1 cellular context compared by ENCODE assay signal in the genomic region with DNA sequence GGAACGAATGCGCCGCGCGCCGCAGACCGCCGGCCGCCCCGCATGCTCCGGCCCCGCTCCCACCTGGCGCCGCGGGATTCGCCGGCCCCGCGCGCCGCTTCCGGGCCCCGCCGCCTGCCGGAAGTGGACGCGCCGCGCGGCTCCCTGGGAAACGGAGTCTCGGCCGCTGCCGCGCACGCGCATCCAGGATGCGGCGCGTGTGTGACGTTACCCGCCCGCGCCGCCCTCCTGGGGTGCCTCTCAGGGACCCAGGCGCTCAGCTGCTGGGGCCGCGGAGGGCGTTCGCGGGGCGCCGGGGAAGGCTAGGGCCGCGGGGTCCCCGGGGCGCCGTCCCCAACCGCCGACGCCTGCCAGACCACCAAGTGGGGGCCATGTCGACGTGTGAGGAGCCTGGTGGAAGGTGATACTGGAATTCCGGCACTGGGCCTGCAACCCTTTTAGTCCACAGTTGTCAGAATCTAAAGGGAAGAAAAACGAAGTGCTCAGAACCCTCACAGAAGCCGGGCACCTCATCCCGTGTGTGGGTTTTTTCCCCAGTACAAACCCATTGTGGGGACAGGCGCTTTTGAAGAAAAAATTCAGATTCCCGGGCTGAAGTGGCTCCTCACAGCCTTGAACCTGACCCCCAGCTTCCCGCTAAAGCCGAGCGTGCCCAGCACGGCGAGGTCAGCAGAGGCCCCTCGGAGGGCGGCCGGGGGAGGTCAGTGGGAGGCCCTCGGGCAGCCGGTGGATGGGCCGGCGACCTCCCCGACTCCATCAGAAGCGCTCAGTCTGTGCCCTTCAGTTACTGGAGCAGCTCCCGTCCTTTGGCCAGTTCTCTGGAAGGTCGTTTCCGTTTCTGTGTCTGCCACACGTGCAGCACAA.
A peak's percentile ranks its signal among the peaks of the same experiment; 100 is the strongest.
TF ChIP-seq lines count a peak whose summit lies in the region.

A gene with protein sequence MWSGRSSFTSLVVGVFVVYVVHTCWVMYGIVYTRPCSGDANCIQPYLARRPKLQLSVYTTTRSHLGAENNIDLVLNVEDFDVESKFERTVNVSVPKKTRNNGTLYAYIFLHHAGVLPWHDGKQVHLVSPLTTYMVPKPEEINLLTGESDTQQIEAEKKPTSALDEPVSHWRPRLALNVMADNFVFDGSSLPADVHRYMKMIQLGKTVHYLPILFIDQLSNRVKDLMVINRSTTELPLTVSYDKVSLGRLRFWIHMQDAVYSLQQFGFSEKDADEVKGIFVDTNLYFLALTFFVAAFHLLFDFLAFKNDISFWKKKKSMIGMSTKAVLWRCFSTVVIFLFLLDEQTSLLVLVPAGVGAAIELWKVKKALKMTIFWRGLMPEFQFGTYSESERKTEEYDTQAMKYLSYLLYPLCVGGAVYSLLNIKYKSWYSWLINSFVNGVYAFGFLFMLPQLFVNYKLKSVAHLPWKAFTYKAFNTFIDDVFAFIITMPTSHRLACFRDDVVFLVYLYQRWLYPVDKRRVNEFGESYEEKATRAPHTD (minus strand): TSS at position 125 of the 864 bp plus-strand sequence. CDS start 258 bp downstream, outside the sequence.

TF ChIP-seq in HepG2, 621 proteins besides CTCF, POLR2A, EP300 and RAD21 (continued from another document and continues in another):
- TF ChIP-seq, protein P1, sequence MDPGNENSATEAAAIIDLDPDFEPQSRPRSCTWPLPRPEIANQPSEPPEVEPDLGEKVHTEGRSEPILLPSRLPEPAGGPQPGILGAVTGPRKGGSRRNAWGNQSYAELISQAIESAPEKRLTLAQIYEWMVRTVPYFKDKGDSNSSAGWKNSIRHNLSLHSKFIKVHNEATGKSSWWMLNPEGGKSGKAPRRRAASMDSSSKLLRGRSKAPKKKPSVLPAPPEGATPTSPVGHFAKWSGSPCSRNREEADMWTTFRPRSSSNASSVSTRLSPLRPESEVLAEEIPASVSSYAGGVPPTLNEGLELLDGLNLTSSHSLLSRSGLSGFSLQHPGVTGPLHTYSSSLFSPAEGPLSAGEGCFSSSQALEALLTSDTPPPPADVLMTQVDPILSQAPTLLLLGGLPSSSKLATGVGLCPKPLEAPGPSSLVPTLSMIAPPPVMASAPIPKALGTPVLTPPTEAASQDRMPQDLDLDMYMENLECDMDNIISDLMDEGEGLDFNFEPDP (CRISPR knock-in tag; conservative IDR thresholded peaks at IDR 0.05), result no peak
- TF ChIP-seq ZNF709 (CRISPR knock-in tag; IDR thresholded peaks at IDR 0.05) (no peak; the same call in none of the 2 replicates), ARNT2 (CRISPR knock-in tag; IDR thresholded peaks at IDR 0.05; ENCODE audit: low read depth) (peak; percentile 48; the same call in 1 of the 2 replicates), SMAD3 (CRISPR knock-in tag; IDR thresholded peaks at IDR 0.05) (no peak), HOXA7 (CRISPR knock-in tag; IDR thresholded peaks at IDR 0.05) (no peak), KDM4B (CRISPR knock-in tag; IDR thresholded peaks at IDR 0.05) (no peak), JUN (CRISPR knock-in tag; IDR thresholded peaks at IDR 0.05) (no peak), MTF1 (CRISPR knock-in tag; IDR thresholded peaks at IDR 0.05) (no peak), SATB2 (CRISPR knock-in tag; IDR thresholded peaks at IDR 0.05) (no peak), TAF1 (CRISPR knock-in tag; IDR thresholded peaks at IDR 0.05) (peak; percentile 35; the same call in 1 of the 2 replicates), ZNF83 (CRISPR knock-in tag; IDR thresholded peaks at IDR 0.05; ENCODE audit: borderline replicate concordance) (no peak), ATAD3A (CRISPR knock-in tag; IDR thresholded peaks at IDR 0.05) (no peak), NR2F2 (IDR thresholded peaks at IDR 0.05; ENCODE audit: borderline replicate concordance, low read depth) (peak; percentile 60), ZNF7 (CRISPR knock-in tag; IDR thresholded peaks at IDR 0.05) (no peak), FOXK1 (CRISPR knock-in tag; IDR thresholded peaks at IDR 0.05; ENCODE audit: borderline replicate concordance, low read depth) (no peak), GABPA (IDR thresholded peaks at IDR 0.05; ENCODE audit: low read depth, low read length) (peak; percentile 95), GABPA (CRISPR knock-in tag; IDR thresholded peaks at IDR 0.05; ENCODE audit: low read depth) (peak; percentile 84), TSC22D2 (CRISPR knock-in tag; IDR thresholded peaks at IDR 0.05; ENCODE audit: borderline replicate concordance) (no peak), GATAD2A (CRISPR knock-in tag; IDR thresholded peaks at IDR 0.05) (no peak), EED (CRISPR knock-in tag; IDR thresholded peaks at IDR 0.05) (no peak), CC2D1A (CRISPR knock-in tag; IDR thresholded peaks at IDR 0.05) (no peak), AGO2 (optimal IDR thresholded peaks at IDR 0.05; ENCODE audit: low read depth, low read length) (peak; percentile 62), ZNF546 (CRISPR knock-in tag; conservative IDR thresholded peaks at IDR 0.05) (peak; percentile 69), CEBPB (IDR thresholded peaks at IDR 0.05; ENCODE audit: borderline replicate concordance, low read depth, low read length) (no peak), PHF5A (CRISPR knock-in tag; IDR thresholded peaks at IDR 0.05; ENCODE audit: low read depth, unreplicated experiment) (no peak), NFRKB (IDR thresholded peaks at IDR 0.05) (no peak), PCBP1 (IDR thresholded peaks at IDR 0.05; ENCODE audit: borderline replicate concordance, low read depth, low read length) (no peak), ZFP37 (CRISPR knock-in tag; IDR thresholded peaks at IDR 0.05; ENCODE audit: borderline replicate concordance) (no peak), ZNF678 (CRISPR knock-in tag; IDR thresholded peaks at IDR 0.05) (no peak), NFIC (IDR thresholded peaks at IDR 0.05; ENCODE audit: low read length) (no peak; the same call in 1 of the 2 replicates), SRSF1 (optimal IDR thresholded peaks at IDR 0.05; ENCODE audit: low read depth, low read length) (no peak)
- TF ChIP-seq, protein P2, sequence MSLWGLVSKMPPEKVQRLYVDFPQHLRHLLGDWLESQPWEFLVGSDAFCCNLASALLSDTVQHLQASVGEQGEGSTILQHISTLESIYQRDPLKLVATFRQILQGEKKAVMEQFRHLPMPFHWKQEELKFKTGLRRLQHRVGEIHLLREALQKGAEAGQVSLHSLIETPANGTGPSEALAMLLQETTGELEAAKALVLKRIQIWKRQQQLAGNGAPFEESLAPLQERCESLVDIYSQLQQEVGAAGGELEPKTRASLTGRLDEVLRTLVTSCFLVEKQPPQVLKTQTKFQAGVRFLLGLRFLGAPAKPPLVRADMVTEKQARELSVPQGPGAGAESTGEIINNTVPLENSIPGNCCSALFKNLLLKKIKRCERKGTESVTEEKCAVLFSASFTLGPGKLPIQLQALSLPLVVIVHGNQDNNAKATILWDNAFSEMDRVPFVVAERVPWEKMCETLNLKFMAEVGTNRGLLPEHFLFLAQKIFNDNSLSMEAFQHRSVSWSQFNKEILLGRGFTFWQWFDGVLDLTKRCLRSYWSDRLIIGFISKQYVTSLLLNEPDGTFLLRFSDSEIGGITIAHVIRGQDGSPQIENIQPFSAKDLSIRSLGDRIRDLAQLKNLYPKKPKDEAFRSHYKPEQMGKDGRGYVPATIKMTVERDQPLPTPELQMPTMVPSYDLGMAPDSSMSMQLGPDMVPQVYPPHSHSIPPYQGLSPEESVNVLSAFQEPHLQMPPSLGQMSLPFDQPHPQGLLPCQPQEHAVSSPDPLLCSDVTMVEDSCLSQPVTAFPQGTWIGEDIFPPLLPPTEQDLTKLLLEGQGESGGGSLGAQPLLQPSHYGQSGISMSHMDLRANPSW (CRISPR knock-in tag; IDR thresholded peaks at IDR 0.05; ENCODE audit: borderline replicate concordance), result no peak
- TF ChIP-seq, protein P3, sequence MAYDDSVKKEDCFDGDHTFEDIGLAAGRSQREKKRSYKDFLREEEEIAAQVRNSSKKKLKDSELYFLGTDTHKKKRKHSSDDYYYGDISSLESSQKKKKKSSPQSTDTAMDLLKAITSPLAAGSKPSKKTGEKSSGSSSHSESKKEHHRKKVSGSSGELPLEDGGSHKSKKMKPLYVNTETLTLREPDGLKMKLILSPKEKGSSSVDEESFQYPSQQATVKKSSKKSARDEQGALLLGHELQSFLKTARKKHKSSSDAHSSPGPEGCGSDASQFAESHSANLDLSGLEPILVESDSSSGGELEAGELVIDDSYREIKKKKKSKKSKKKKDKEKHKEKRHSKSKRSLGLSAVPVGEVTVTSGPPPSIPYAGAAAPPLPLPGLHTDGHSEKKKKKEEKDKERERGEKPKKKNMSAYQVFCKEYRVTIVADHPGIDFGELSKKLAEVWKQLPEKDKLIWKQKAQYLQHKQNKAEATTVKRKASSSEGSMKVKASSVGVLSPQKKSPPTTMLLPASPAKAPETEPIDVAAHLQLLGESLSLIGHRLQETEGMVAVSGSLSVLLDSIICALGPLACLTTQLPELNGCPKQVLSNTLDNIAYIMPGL (CRISPR knock-in tag; IDR thresholded peaks at IDR 0.05; ENCODE audit: borderline replicate concordance in 1 of 2, low read depth in 1 of 2), result peak; percentile 48 to 72; a peak in 3 of 4 replicates
- TF ChIP-seq, protein P4, sequence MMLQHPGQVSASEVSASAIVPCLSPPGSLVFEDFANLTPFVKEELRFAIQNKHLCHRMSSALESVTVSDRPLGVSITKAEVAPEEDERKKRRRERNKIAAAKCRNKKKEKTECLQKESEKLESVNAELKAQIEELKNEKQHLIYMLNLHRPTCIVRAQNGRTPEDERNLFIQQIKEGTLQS (CRISPR knock-in tag; IDR thresholded peaks at IDR 0.05), result peak; percentile 40; the same call in 1 of the 2 replicates
- TF ChIP-seq, protein P5, sequence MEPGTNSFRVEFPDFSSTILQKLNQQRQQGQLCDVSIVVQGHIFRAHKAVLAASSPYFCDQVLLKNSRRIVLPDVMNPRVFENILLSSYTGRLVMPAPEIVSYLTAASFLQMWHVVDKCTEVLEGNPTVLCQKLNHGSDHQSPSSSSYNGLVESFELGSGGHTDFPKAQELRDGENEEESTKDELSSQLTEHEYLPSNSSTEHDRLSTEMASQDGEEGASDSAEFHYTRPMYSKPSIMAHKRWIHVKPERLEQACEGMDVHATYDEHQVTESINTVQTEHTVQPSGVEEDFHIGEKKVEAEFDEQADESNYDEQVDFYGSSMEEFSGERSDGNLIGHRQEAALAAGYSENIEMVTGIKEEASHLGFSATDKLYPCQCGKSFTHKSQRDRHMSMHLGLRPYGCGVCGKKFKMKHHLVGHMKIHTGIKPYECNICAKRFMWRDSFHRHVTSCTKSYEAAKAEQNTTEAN (CRISPR knock-in tag; conservative IDR thresholded peaks at IDR 0.05), result no peak
- TF ChIP-seq, protein P6, sequence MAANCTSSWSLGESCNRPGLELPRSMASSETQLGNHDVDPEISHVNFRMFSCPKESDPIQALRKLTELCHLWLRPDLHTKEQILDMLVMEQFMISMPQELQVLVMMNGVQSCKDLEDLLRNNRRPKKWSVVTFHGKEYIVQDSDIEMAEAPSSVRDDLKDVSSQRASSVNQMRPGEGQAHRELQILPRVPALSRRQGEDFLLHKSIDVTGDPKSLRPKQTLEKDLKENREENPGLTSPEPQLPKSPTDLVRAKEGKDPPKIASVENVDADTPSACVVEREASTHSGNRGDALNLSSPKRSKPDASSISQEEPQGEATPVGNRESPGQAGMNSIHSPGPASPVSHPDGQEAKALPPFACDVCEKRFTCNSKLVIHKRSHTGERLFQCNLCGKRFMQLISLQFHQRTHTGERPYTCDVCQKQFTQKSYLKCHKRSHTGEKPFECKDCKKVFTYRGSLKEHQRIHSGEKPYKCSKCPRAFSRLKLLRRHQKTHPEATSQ (CRISPR knock-in tag; IDR thresholded peaks at IDR 0.05; ENCODE audit: borderline replicate concordance), result peak; percentile 31; the same call in 1 of the 2 replicates
- TF ChIP-seq, protein P7, sequence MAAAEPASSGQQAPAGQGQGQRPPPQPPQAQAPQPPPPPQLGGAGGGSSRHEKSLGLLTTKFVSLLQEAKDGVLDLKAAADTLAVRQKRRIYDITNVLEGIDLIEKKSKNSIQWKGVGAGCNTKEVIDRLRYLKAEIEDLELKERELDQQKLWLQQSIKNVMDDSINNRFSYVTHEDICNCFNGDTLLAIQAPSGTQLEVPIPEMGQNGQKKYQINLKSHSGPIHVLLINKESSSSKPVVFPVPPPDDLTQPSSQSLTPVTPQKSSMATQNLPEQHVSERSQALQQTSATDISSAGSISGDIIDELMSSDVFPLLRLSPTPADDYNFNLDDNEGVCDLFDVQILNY (CRISPR knock-in tag; conservative IDR thresholded peaks at IDR 0.05), result 0 out of 2 replicates have a peak, but pooled peaks have one; percentile 35
- TF ChIP-seq, protein P8, sequence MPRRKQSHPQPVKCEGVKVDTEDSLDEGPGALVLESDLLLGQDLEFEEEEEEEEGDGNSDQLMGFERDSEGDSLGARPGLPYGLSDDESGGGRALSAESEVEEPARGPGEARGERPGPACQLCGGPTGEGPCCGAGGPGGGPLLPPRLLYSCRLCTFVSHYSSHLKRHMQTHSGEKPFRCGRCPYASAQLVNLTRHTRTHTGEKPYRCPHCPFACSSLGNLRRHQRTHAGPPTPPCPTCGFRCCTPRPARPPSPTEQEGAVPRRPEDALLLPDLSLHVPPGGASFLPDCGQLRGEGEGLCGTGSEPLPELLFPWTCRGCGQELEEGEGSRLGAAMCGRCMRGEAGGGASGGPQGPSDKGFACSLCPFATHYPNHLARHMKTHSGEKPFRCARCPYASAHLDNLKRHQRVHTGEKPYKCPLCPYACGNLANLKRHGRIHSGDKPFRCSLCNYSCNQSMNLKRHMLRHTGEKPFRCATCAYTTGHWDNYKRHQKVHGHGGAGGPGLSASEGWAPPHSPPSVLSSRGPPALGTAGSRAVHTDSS (CRISPR knock-in tag; conservative IDR thresholded peaks at IDR 0.05), result no peak
- TF ChIP-seq, protein P9, sequence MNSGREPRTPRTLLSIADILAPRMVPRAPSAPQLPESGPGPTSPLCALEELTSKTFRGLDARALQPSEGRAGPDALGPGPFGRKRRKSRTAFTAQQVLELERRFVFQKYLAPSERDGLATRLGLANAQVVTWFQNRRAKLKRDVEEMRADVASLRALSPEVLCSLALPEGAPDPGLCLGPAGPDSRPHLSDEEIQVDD (CRISPR knock-in tag; IDR thresholded peaks at IDR 0.05; ENCODE audit: borderline replicate concordance), result no peak
- TF ChIP-seq, protein P10, sequence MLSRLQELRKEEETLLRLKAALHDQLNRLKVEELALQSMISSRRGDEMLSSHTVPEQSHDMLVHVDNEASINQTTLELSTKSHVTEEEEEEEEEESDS (CRISPR knock-in tag; IDR thresholded peaks at IDR 0.05; ENCODE audit: borderline replicate concordance), result no peak
- TF ChIP-seq, protein P11, sequence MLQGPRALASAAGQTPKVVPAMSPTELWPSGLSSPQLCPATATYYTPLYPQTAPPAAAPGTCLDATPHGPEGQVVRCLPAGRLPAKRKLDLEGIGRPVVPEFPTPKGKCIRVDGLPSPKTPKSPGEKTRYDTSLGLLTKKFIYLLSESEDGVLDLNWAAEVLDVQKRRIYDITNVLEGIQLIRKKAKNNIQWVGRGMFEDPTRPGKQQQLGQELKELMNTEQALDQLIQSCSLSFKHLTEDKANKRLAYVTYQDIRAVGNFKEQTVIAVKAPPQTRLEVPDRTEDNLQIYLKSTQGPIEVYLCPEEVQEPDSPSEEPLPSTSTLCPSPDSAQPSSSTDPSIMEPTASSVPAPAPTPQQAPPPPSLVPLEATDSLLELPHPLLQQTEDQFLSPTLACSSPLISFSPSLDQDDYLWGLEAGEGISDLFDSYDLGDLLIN (CRISPR knock-in tag; IDR thresholded peaks at IDR 0.05; ENCODE audit: borderline replicate concordance), result no peak
- TF ChIP-seq, protein P12, sequence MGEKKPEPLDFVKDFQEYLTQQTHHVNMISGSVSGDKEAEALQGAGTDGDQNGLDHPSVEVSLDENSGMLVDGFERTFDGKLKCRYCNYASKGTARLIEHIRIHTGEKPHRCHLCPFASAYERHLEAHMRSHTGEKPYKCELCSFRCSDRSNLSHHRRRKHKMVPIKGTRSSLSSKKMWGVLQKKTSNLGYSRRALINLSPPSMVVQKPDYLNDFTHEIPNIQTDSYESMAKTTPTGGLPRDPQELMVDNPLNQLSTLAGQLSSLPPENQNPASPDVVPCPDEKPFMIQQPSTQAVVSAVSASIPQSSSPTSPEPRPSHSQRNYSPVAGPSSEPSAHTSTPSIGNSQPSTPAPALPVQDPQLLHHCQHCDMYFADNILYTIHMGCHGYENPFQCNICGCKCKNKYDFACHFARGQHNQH (CRISPR knock-in tag; IDR thresholded peaks at IDR 0.05), result peak; percentile 39; the same call in 1 of the 2 replicates
